Comparison of ENCODE assay signal across 9 cellular contexts in the genomic region with DNA sequence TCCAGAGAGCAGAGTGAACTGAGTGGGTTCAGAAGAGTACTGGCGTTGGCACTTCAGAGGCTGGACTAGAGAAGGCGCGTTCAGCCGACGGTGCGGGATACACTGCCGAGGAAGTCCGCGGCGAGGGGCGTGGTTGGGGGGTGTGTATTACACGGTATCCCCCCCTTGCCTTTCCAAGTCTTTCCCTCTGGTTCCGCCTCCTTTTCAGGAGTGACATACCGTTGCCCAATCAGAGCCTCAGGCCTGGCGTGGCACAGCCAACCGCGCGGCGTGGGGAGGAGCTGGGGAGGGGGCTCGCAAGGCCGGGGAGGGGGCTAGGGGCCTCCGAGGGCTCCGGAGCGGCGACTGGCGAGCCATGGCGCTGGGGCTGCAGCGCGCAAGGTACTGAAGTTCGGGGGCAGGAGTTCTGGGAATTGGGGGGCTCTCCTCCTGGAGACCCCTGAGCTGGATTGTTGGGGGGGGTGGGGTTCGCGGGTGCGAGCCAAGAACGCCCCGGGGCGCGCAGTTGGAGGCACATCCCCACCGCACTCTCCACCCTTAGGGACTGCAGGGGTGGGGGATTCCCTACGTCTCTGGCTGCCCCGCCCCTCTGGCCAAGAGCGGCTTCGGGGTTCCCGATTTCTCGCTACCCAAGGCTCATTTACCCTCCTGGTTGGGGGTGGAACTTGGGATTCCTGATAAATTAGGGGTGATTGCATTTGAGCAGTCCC. TPM values are rescaled to one million over a fixed set of nuclear protein-coding genes. Genes with fewer than 3 reads are reported as not detected.
DNase-seq lines count a peak whose midpoint lies in the region; ATAC-seq and TF ChIP-seq lines count a peak whose summit lies in the region.
"Had no signal": no experiment of that assay in that cellular context is flagged by ENCODE, and none has a peak within 500 bp of the region (broad histone marks: within the 10 kb centered on the region; RNA-seq: fewer than 3 reads in every experiment).

TSS of gene HIF3A (plus strand) at position 321 of the 710 bp plus-strand sequence. CDS start at position 356, 35 bp downstream.

- no peaks in the 10 kb centered on the region for H3F3A ChIP-seq in GM23248 (ENCODE audit: insufficient read depth)

- H3K4me2 ChIP-seq in GM23248 (ENCODE audit: unreplicated experiment): no peak within 1 kb of the TSS

- H3K9me3 ChIP-seq in GM23248 (ENCODE audit: low read depth) (no peaks in the 10 kb centered on the region), iPS DF 6.9 (ENCODE audit: control insufficient read depth, insufficient read depth, low read length) (no peaks in the 10 kb centered on the region)

- H3K27me3 ChIP-seq in GM23248 (replicated peaks; ENCODE audit: insufficient read depth) (no peaks in the 10 kb centered on the region), iPS DF 6.9 (ENCODE audit: control insufficient read depth, insufficient read depth, low read length) (no peaks in the 10 kb centered on the region)

- intact Hi-C loops in CD14-positive monocyte (cut with micrococcal nuclease): no loop called here

- H3K27me3 Mint-ChIP-seq in CD14-positive monocyte (ENCODE audit: low read depth in 3 of 3): peaks cover 27 to 58% (median 45%) of the 10 kb centered on the region in 3 donors

- peaks cover 24% of the 10 kb centered on the region for H3K4me1 ChIP-seq in GM23248 (ENCODE audit: insufficient read depth)
- 0 out of 2 replicates have a peak, but pooled peaks cover 2% of the 10 kb centered on the region for H3K4me1 ChIP-seq in iPS DF 6.9 (ENCODE audit: control insufficient read depth, insufficient read depth, low read length)

- H3K27ac Mint-ChIP-seq in CD14-positive monocyte: no peak within 1 kb of the TSS
- H3K27ac Mint-ChIP-seq: stimulated activated naive CD8-positive, alpha-beta T cell treated with anti-CD3 and anti-CD28 coated beads, Interleukin-15, Interleukin-2, amounts not matched to agents 100 ng/mL and 50 ng/mL, for 24 hours had no signal

- H3K4me3 ChIP-seq in GM23248: no peak within 1 kb of the TSS
- H3K4me3 ChIP-seq in iPS DF 6.9 (ENCODE audit: low read length): peak within 1 kb of the TSS; percentile 79; the same call in 1 of the 2 replicates

- DNase-seq in GM23248: peak; percentile 23
- DNase-seq in anterior cingulate cortex (lab: John Stamatoyannopoulos, UW): peak in 47 of 58 donors; percentile 9 to 73 (median 46)
- peak; percentile 84 for DNase-seq in iPS DF 6.9 (ENCODE audit: low read depth, low spot score)
- peak; percentile 12 for DNase-seq in renal cortical epithelial cell (ENCODE audit: low read depth)
- no peak for DNase-seq in NCI-H2029 treated with DMSO at 0.1 percent for 48 hours (lab: John Stamatoyannopoulos, UW)
- no peak for DNase-seq in H4 (ENCODE audit: low spot score)
- DNase-seq in CD14-positive monocyte (ENCODE audit: low spot score): no peak

- H3K27ac ChIP-seq in GM23248 (no peak within 1 kb of the TSS), iPS DF 6.9 (ENCODE audit: low read length) (no peak within 1 kb of the TSS)

- in situ Hi-C loops in GM23248 (cut with MboI): no loop called here

- peak within 1 kb of the TSS in 1 of 2 donors; percentile 63 for H3K4me3 Mint-ChIP-seq in CD14-positive monocyte
- H3K4me3 Mint-ChIP-seq: stimulated activated naive CD8-positive, alpha-beta T cell treated with anti-CD3 and anti-CD28 coated beads, Interleukin-15, Interleukin-2, amounts not matched to agents 100 ng/mL and 50 ng/mL, for 24 hours had no signal

- H3K36me3 Mint-ChIP-seq in CD14-positive monocyte: no peaks in the 10 kb centered on the region

- no peaks in the 10 kb centered on the region for H3K79me2 ChIP-seq in GM23248 (ENCODE audit: insufficient read depth)

- WGBS in GM23248 (ENCODE audit: low coverage in 1 of 2, low lambda C conversion rate in 2 of 2, missing lambda C conversion rate in 2 of 2), 2 experiments: 6 to 7% methylated on average over 34 to 44 of the region's 44 CpGs
- no CpG with 5 or more reads among the region's 44 CpGs for WGBS in iPS DF 6.9 (ENCODE audit: insufficient coverage, insufficient read length)

- no peak within 1 kb of the TSS for H2AFZ ChIP-seq in GM23248

- peaks cover 0 to 6% (median 3%) of the 10 kb centered on the region in 7 donors for H3K9me3 Mint-ChIP-seq in CD14-positive monocyte
- H3K9me3 Mint-ChIP-seq: stimulated activated naive CD8-positive, alpha-beta T cell treated with anti-CD3 and anti-CD28 coated beads, Interleukin-15, Interleukin-2, amounts not matched to agents 100 ng/mL and 50 ng/mL, for 24 hours had no signal

- H3K9me2 ChIP-seq in GM23248 (ENCODE audit: insufficient read depth): no peaks in the 10 kb centered on the region

- no peak within 1 kb of the TSS for H3K9ac ChIP-seq in GM23248

- H3K4me1 Mint-ChIP-seq in CD14-positive monocyte: peaks cover 14% of the 10 kb centered on the region

- TF ChIP-seq CTCF in CD14-positive monocyte (IDR thresholded peaks at IDR 0.05): no peak

- H3K36me3 ChIP-seq in GM23248 (ENCODE audit: low read depth) (no peaks in the 10 kb centered on the region), iPS DF 6.9 (ENCODE audit: control insufficient read depth, insufficient read depth, low read length) (no peaks in the 10 kb centered on the region)

- ATAC-seq in GM21717 (IDR thresholded peaks at IDR 0.05; ENCODE audit: unreplicated experiment): no peak

- no peaks in the 10 kb centered on the region for H4K20me1 ChIP-seq in GM23248 (ENCODE audit: insufficient read depth)

RNA-seq across cellular contexts. Expression of gene HIF3A, which starts in this region (rescaled TPM):
- not detected in 2 replicates for total RNA-seq in GM23248 (2014; rRNA removed; shearing (Covaris generic))
- 0.20 and 0.27 TPM in 2 replicates for polyA plus RNA-seq in GM23248 (2016; fragmentation: Nextera tagmentation; extraction: Ambion mirVana)
- total RNA-seq in renal cortical epithelial cell: 1.1 TPM in 1 of 2 replicates, not detected in the other
- total RNA-seq in H4 (2014; rRNA removed; shearing (Covaris generic)): not detected in 2 replicates
- polyA plus RNA-seq in CD14-positive monocyte: not detected

Comparison
In these comparisons a context has a peak if more than half of its experiments do, and no peak if none do; other contexts are left out.
1. Peak in DNase-seq in GM23248; RNA of the gene not detected or under 1 TPM.
2. DNase-seq: peak in anterior cingulate cortex (47 of 58), iPS DF 6.9 (single experiment) and renal cortical epithelial cell (single experiment); none in NCI-H2029 treated with DMSO at 0.1 percent for 48 hours (single experiment), H4 (single experiment) and CD14-positive monocyte (single experiment).